Comparison of ENCODE assay signal across 8 cellular contexts in the genomic region with DNA sequence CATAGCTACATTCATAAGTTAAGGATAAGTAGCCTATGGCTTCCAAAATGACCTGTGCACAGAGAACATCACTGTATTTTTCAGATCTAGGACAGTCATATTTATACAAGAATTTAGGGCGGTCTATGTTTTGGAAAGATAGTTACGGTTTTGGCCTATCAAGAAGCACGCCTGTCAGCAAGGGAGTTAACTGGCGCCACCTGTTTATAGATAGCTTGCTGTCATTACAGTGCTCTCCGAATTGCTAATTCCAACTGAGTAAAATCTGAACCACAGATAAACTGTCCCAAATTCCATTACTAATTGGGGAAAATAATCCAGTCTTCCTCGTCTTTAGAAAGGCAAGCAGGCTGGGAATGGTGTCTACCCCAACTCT. TPM values are rescaled to one million over a fixed set of nuclear protein-coding genes. Genes with fewer than 3 reads are reported as not detected.
DNase-seq lines count a peak whose midpoint lies in the region; ATAC-seq and TF ChIP-seq lines count a peak whose summit lies in the region.

No MANE protein-coding gene starts in this region.

- no peak for DNase-seq in left lung
- no peak for DNase-seq in tibial artery
- no peak for DNase-seq in GDM1 (lab: John Stamatoyannopoulos, UW)
- no peak for DNase-seq in DMS114 treated with DMSO at 0.1 percent for 48 hours (lab: John Stamatoyannopoulos, UW; ENCODE audit: unreplicated experiment)

- no peaks in the 10 kb centered on the region for H3F3A ChIP-seq in Loucy (ENCODE audit: low read depth)

- no peaks in the 10 kb centered on the region for H3K36me3 Mint-ChIP-seq in brain

- H3K27ac ChIP-seq in left lung (peak overlapping the region in 1 of 2 donors; percentile 75), tibial artery (peak overlapping the region; percentile 77 to 90)

- intact Hi-C loops in left lung (cut with DNase I): no loop called here
- intact Hi-C loops in tibial artery (cut with DNase I; ENCODE audit: low total_unique reads): loop anchor here (5.0 kb wide), 1 partner anchor 1277 kb away; no protein-coding TSS in a partner anchor

- peak overlapping the region; percentile 83 for H3K9ac ChIP-seq in Loucy (ENCODE audit: low read depth, low read length, poor library complexity, severe bottlenecking)

- no peaks in the 10 kb centered on the region for H4K20me1 ChIP-seq in Loucy (ENCODE audit: insufficient read depth, low read length, poor library complexity, severe bottlenecking)

- H3K9me3 Mint-ChIP-seq in brain: peaks cover 0 to 2% (median 0%) of the 10 kb centered on the region in 5 experiments

- TF ChIP-seq CTCF in GM12875 (IDR thresholded peaks at IDR 0.05; ENCODE audit: borderline replicate concordance, insufficient read depth, low read depth, low read length) (no peak), Loucy (conservative IDR thresholded peaks at IDR 0.05; ENCODE audit: low read length) (no peak), brain (conservative IDR thresholded peaks at IDR 0.05) (no peak), left lung (IDR thresholded peaks at IDR 0.05) (no peak), tibial artery (IDR thresholded peaks at IDR 0.05) (no peak)

- peaks cover 4% of the 10 kb centered on the region for H3K27me3 Mint-ChIP-seq in brain

- H3K9me2 ChIP-seq in Loucy (replicated peaks; ENCODE audit: low read depth, low read length): no peaks in the 10 kb centered on the region

- H3K36me3 ChIP-seq in Loucy (ENCODE audit: insufficient read depth, low read length): no peaks in the 10 kb centered on the region
- H3K36me3 ChIP-seq in left lung: no peaks in the 10 kb centered on the region
- no peaks in the 10 kb centered on the region for H3K36me3 ChIP-seq in tibial artery

- no peaks in the 10 kb centered on the region for H3K9me3 ChIP-seq in Loucy (ENCODE audit: insufficient read depth, low read depth, low read length)
- no peaks in the 10 kb centered on the region for H3K9me3 ChIP-seq in left lung
- no peaks in the 10 kb centered on the region for H3K9me3 ChIP-seq in tibial artery

- H3K4me3 ChIP-seq in GM12875 (ENCODE audit: low read depth, low read length) (peak overlapping the region; percentile 58), Loucy (ENCODE audit: low read length, poor library complexity, severe bottlenecking) (peak overlapping the region; percentile 89), left lung (peak overlapping the region; percentile 38 to 58), tibial artery (peak overlapping the region; percentile 60 to 70)

- ATAC-seq in GM21723 (IDR thresholded peaks at IDR 0.05; ENCODE audit: unreplicated experiment): peak; percentile 48
- ATAC-seq in left lung: peak; percentile 41

- H3K4me2 ChIP-seq in Loucy (ENCODE audit: low read depth, low read length, poor library complexity, severe bottlenecking): peak overlapping the region; percentile 76

- H3K27ac Mint-ChIP-seq in brain: peak overlapping the region; percentile 95 to 100 (median 98)

- peaks cover 29% of the 10 kb centered on the region for H3K4me1 Mint-ChIP-seq in brain

- H3K4me1 ChIP-seq in Loucy (ENCODE audit: insufficient read depth, low read length, poor library complexity, severe bottlenecking): peaks cover 13% of the 10 kb centered on the region
- H3K4me1 ChIP-seq in left lung: no peaks in the 10 kb centered on the region
- peaks cover 0 to 14% (median 0%) of the 10 kb centered on the region in 4 donors for H3K4me1 ChIP-seq in tibial artery

- H3K79me2 ChIP-seq in Loucy (ENCODE audit: insufficient read depth, low read length): peaks cover 36% of the 10 kb centered on the region

- peak overlapping the region; percentile 89 for H2AFZ ChIP-seq in Loucy (ENCODE audit: low read length)

- no peaks in the 10 kb centered on the region for H3K27me3 ChIP-seq in Loucy (ENCODE audit: insufficient read depth, low read length, poor library complexity, severe bottlenecking)
- H3K27me3 ChIP-seq in left lung: no peaks in the 10 kb centered on the region
- H3K27me3 ChIP-seq in tibial artery: no peaks in the 10 kb centered on the region

- H3K4me3 Mint-ChIP-seq in brain: peak overlapping the region; percentile 87 to 99 (median 93)

RNA-seq across cellular contexts. Expression of a gene that starts 0.6 kb away (rescaled TPM):
- 14.8 TPM for polyA plus RNA-seq in brain (ENCODE audit: insufficient read depth, low read depth, low replicate concordance)
- total RNA-seq in left lung: 10 to 100 TPM; 22.5 to 23.4 TPM
